Comparison of ENCODE assay signal across 37 cellular contexts in genomic region chr18:78603102-78603501, GRCh38.
"Had no signal": no experiment of that assay in that cellular context is flagged by ENCODE, and none has a peak within 500 bp of the region (broad histone marks: within the 10 kb centered on the region; RNA-seq: fewer than 3 reads in every experiment).

No MANE protein-coding gene starts in this region.

- H3K4me3 ChIP-seq: ascending aorta, breast epithelium, cardiac muscle cell, esophagus squamous epithelium, gastroesophageal sphincter had no signal

- H3K4me3 Mint-ChIP-seq: activated B cell treated with CpG ODN at 0.5 μM for 24 hours; activated CD8-positive, alpha-beta T cell treated with anti-CD3 and anti-CD28 coated beads for 36 hours; activated naive CD4-positive, alpha-beta T cell treated with anti-CD3 and anti-CD28 coated beads, Interleukin-2, amount 10 ng/mL, durations not matched to agents 7 days and 5 days; activated naive CD8-positive, alpha-beta T cell treated with anti-CD3 and anti-CD28 coated beads, Interleukin-2, amount 10 ng/mL, durations not matched to agents 7 days and 5 days; activated T-cell treated with anti-CD3 and anti-CD28 coated beads, Interleukin-2, amount 50 U/mL, for 24 hours; activated T-cell treated with anti-CD3 and anti-CD28 coated beads, Interleukin-2, amount 50 U/mL, for 72 hours; brain; central memory CD8-positive, alpha-beta T cell; effector memory CD8-positive, alpha-beta T cell; T-helper 17 cell; T-helper 2 cell treated with Interferon-gamma antibody and Interleukin-4, amounts not matched to agents 5 μg/mL and 100 μg/mL, for 36 hours had no signal

- H3K9me3 ChIP-seq: ascending aorta, esophagus squamous epithelium, gastroesophageal sphincter had no signal

- H3K4me1 Mint-ChIP-seq: activated B cell treated with CpG ODN at 0.5 μM for 24 hours; activated naive CD4-positive, alpha-beta T cell treated with anti-CD3 and anti-CD28 coated beads, Interleukin-2, amount 10 ng/mL, durations not matched to agents 7 days and 5 days; activated naive CD8-positive, alpha-beta T cell treated with anti-CD3 and anti-CD28 coated beads, Interleukin-2, amount 10 ng/mL, durations not matched to agents 7 days and 5 days; brain; central memory CD8-positive, alpha-beta T cell; T-helper 17 cell had no signal

- H3K27me3 ChIP-seq: ascending aorta, cardiac muscle cell had no signal

- H3K27ac ChIP-seq: ascending aorta, breast epithelium, cardiac muscle cell, epithelial cell of prostate, esophagus squamous epithelium, gastroesophageal sphincter had no signal

- H3K36me3 ChIP-seq: ascending aorta, breast epithelium, cardiac muscle cell, esophagus squamous epithelium, gastroesophageal sphincter, WERI-Rb-1 had no signal

- H3K27ac Mint-ChIP-seq: activated B cell treated with CpG ODN at 0.5 μM for 24 hours; activated CD8-positive, alpha-beta T cell treated with anti-CD3 and anti-CD28 coated beads for 36 hours; activated naive CD4-positive, alpha-beta T cell treated with anti-CD3 and anti-CD28 coated beads, Interleukin-2, amount 10 ng/mL, durations not matched to agents 7 days and 5 days; activated naive CD4-positive, alpha-beta T cell treated with anti-CD3 and anti-CD28 coated beads, Interleukin-2, amount 50 U/mL, for 72 hours; activated naive CD8-positive, alpha-beta T cell treated with anti-CD3 and anti-CD28 coated beads, Interleukin-2, amount 10 ng/mL, durations not matched to agents 7 days and 5 days; activated T-cell treated with anti-CD3 and anti-CD28 coated beads, Interleukin-2, amount 50 U/mL, for 24 hours; activated T-cell treated with anti-CD3 and anti-CD28 coated beads, Interleukin-2, amount 50 U/mL, for 72 hours; brain; effector memory CD8-positive, alpha-beta T cell; T-helper 17 cell; T-helper 2 cell treated with Interferon-gamma antibody and Interleukin-4, amounts not matched to agents 5 μg/mL and 100 μg/mL, for 36 hours had no signal

- DNase-seq: activated B cell treated with CpG ODN at 0.5 μM for 24 hours; activated CD4-positive, alpha-beta T cell treated with anti-CD3 and anti-CD28 coated beads for 48 hours; activated CD4-positive, alpha-beta T cell treated with anti-CD3 and anti-CD28 coated beads, Interleukin-2, amount 50 U/mL, for 1 hour; activated CD4-positive, alpha-beta T cell treated with anti-CD3 and anti-CD28 coated beads, Interleukin-2, amount 50 U/mL, for 48 hours; activated CD8-positive, alpha-beta memory T cell treated with anti-CD3 and anti-CD28 coated beads for 24 hours; activated CD8-positive, alpha-beta memory T cell treated with anti-CD3 and anti-CD28 coated beads, Interleukin-2, amount 50 U/mL, for 48 hours; activated CD8-positive, alpha-beta T cell treated with anti-CD3 and anti-CD28 coated beads for 36 hours; activated gamma-delta T cell; activated naive CD4-positive, alpha-beta T cell; activated naive CD4-positive, alpha-beta T cell treated with anti-CD3 and anti-CD28 coated beads, Interleukin-2, amount 10 ng/mL, durations not matched to agents 7 days and 5 days; activated naive CD8-positive, alpha-beta T cell treated with anti-CD3 and anti-CD28 coated beads, Interleukin-2, amount 10 ng/mL, durations not matched to agents 7 days and 5 days; activated T-cell treated with anti-CD3 and anti-CD28 coated beads for 4 hours; activated T-cell treated with anti-CD3 and anti-CD28 coated beads, Interleukin-2, amount 50 U/mL, for 24 hours; activated T-cell treated with anti-CD3 and anti-CD28 coated beads, Interleukin-2, amount 50 U/mL, for 72 hours; cortex of kidney; dermis blood vessel endothelial cell; effector CD4-positive, alpha-beta T cell; effector memory CD8-positive, alpha-beta T cell; esophagus squamous epithelium; foreskin melanocyte; T-helper 1 cell; T-helper 17 cell; T1000 had no signal

- H3K9me3 Mint-ChIP-seq: activated B cell treated with CpG ODN at 0.5 μM for 24 hours; activated T-cell treated with anti-CD3 and anti-CD28 coated beads, Interleukin-2, amount 50 U/mL, for 24 hours had no signal

- H3K36me3 Mint-ChIP-seq: activated naive CD4-positive, alpha-beta T cell treated with anti-CD3 and anti-CD28 coated beads, Interleukin-2, amount 10 ng/mL, durations not matched to agents 7 days and 5 days; activated naive CD4-positive, alpha-beta T cell treated with anti-CD3 and anti-CD28 coated beads, Interleukin-2, amount 50 U/mL, for 72 hours; brain had no signal

- H3K4me1 ChIP-seq: ascending aorta, breast epithelium, gastroesophageal sphincter had no signal

- ATAC-seq: activated CD4-positive, CD25-positive, alpha-beta regulatory T cell treated with anti-CD3 and anti-CD28 coated beads, Interleukin-2, amount 50 U/mL, for 24 hours; activated CD8-positive, alpha-beta T cell treated with anti-CD3 and anti-CD28 coated beads for 36 hours; activated naive CD4-positive, alpha-beta T cell treated with anti-CD3 and anti-CD28 coated beads, Interleukin-2, amount 50 U/mL, for 72 hours; activated T-cell treated with anti-CD3 and anti-CD28 coated beads, Interleukin-2, amount 50 U/mL, for 72 hours; effector memory CD8-positive, alpha-beta T cell; gastroesophageal sphincter; T-helper 17 cell had no signal

- H3K27me3 Mint-ChIP-seq: activated B cell treated with CpG ODN at 0.5 μM for 24 hours; activated CD8-positive, alpha-beta T cell treated with anti-CD3 and anti-CD28 coated beads for 36 hours; activated naive CD4-positive, alpha-beta T cell treated with anti-CD3 and anti-CD28 coated beads, Interleukin-2, amount 10 ng/mL, durations not matched to agents 7 days and 5 days; activated naive CD8-positive, alpha-beta T cell treated with anti-CD3 and anti-CD28 coated beads, Interleukin-2, amount 10 ng/mL, durations not matched to agents 7 days and 5 days; central memory CD8-positive, alpha-beta T cell; T-helper 17 cell had no signal

- FAIRE-seq: colon, endometrium, endothelial cell of umbilical vein had no signal
